10 cellular contexts compared by ENCODE assay signal in the genomic region with DNA sequence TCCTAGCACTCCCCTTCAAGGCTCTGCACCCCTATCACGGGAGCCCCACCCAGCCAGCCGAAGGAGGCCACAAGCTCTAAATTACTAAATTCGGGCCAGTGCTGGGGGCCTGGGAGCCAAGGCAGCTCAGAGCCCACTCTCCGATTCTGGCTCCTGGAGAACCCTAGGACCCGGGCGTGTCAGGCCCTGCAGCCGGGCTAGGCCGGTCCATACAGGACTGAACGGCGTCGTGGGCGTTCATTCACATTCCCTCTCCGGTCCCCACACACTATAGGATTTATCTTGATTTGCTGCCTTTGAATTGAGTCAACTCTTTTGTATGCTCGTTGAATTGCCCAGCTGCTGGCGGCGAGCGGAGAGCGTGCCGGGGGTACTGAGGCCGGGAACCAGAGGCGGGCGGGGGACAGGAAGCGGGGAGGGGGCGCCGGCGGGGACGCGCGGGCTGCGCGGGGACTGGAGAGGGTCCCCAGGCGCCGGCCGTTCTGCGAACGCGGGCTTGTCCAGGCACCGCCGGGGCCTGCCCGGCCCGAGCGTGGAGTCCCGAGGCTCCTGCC. TPM values are rescaled to one million over a fixed set of nuclear protein-coding genes. Genes with fewer than 3 reads are reported as not detected.
DNase-seq lines count a peak whose midpoint lies in the region; ATAC-seq and TF ChIP-seq lines count a peak whose summit lies in the region.
"Had no signal": no experiment of that assay in that cellular context is flagged by ENCODE, and none has a peak within 500 bp of the region (broad histone marks: within the 10 kb centered on the region; RNA-seq: fewer than 3 reads in every experiment).

No MANE protein-coding gene starts in this region.

- H3K36me3 ChIP-seq in iPS DF 6.9 (ENCODE audit: control insufficient read depth, insufficient read depth, low read length) = no peaks in the 10 kb centered on the region

- WGBS in iPS DF 6.9 (ENCODE audit: insufficient coverage, insufficient read length) = no CpG with 5 or more reads among the region's 43 CpGs

- H3K4me3 Mint-ChIP-seq in activated CD4-positive, alpha-beta T cell treated with anti-CD3 and anti-CD28 coated beads, Interleukin-2, amount 10 ng/mL, durations not matched to agents 24 days and 14 days = peak overlapping the region; percentile 36
- H3K4me3 Mint-ChIP-seq in stimulated activated memory B cell treated with anti-CD40 and anti-IgM and Interleukin-4, amounts not matched to agents 10 μg/mL and 1 μg/mL and 100 μg/mL, for 72 hours = peak overlapping the region; percentile 7

- H3K9me3 ChIP-seq in iPS DF 6.9 (ENCODE audit: control insufficient read depth, insufficient read depth, low read length) = no peaks in the 10 kb centered on the region

- ATAC-seq in SK-N-SH treated with all-trans-retinoic acid at 6 μM for 48 hours (0 out of 3 replicates have a peak, but pooled peaks have one; percentile 1), HG03378 (IDR thresholded peaks at IDR 0.05; ENCODE audit: unreplicated experiment) (no peak)
- no peak for ATAC-seq in stimulated activated memory B cell treated with anti-CD40 and anti-IgM and Interleukin-4, amounts not matched to agents 10 μg/mL and 1 μg/mL and 100 μg/mL, for 72 hours

- no peaks in the 10 kb centered on the region for H3K9me3 Mint-ChIP-seq in activated CD4-positive, alpha-beta T cell treated with anti-CD3 and anti-CD28 coated beads, Interleukin-2, amount 10 ng/mL, durations not matched to agents 24 days and 14 days
- H3K9me3 Mint-ChIP-seq in stimulated activated memory B cell treated with anti-CD40 and anti-IgM and Interleukin-4, amounts not matched to agents 10 μg/mL and 1 μg/mL and 100 μg/mL, for 72 hours = no peaks in the 10 kb centered on the region

- H3K27ac ChIP-seq in iPS DF 6.9 (ENCODE audit: low read length) = no peak overlapping the region
- H3K27ac ChIP-seq: C4-2B had no signal

- intact Hi-C loops in activated CD4-positive, alpha-beta T cell treated with anti-CD3 and anti-CD28 coated beads, Interleukin-2, amount 10 ng/mL, durations not matched to agents 24 days and 14 days (cut with micrococcal nuclease) = loop anchor here (10.0 kb wide), 1 partner anchor 424 kb away; no protein-coding TSS in a partner anchor

- peaks cover 4% of the 10 kb centered on the region for H3K4me1 Mint-ChIP-seq in activated CD4-positive, alpha-beta T cell treated with anti-CD3 and anti-CD28 coated beads, Interleukin-2, amount 10 ng/mL, durations not matched to agents 24 days and 14 days
- peaks cover 22% of the 10 kb centered on the region for H3K4me1 Mint-ChIP-seq in stimulated activated memory B cell treated with anti-CD40 and anti-IgM and Interleukin-4, amounts not matched to agents 10 μg/mL and 1 μg/mL and 100 μg/mL, for 72 hours

- H3K27me3 Mint-ChIP-seq in activated CD4-positive, alpha-beta T cell treated with anti-CD3 and anti-CD28 coated beads, Interleukin-2, amount 10 ng/mL, durations not matched to agents 24 days and 14 days = peaks cover 26% of the 10 kb centered on the region
- H3K27me3 Mint-ChIP-seq in stimulated activated memory B cell treated with anti-CD40 and anti-IgM and Interleukin-4, amounts not matched to agents 10 μg/mL and 1 μg/mL and 100 μg/mL, for 72 hours = peaks cover 59% of the 10 kb centered on the region

- peak overlapping the region; percentile 13; the same call in 1 of the 2 replicates for H3K4me3 ChIP-seq in iPS DF 6.9 (ENCODE audit: low read length)

- no peak for DNase-seq in activated CD4-positive, alpha-beta T cell treated with anti-CD3 and anti-CD28 coated beads, Interleukin-2, amount 10 ng/mL, durations not matched to agents 24 days and 14 days
- DNase-seq in activated CD4-positive, alpha-beta T cell treated with anti-CD3 and anti-CD28 coated beads for 48 hours = no peak
- no peak for DNase-seq in iPS DF 6.9 (ENCODE audit: low read depth, low spot score)
- DNase-seq in CD1c-positive myeloid dendritic cell (ENCODE audit: extremely low spot score) = no peak
- no peak for DNase-seq in EL
- DNase-seq: SIG-M5 had no signal

- H3K36me3 Mint-ChIP-seq in activated CD4-positive, alpha-beta T cell treated with anti-CD3 and anti-CD28 coated beads, Interleukin-2, amount 10 ng/mL, durations not matched to agents 24 days and 14 days (ENCODE audit: low read depth) = no peaks in the 10 kb centered on the region
- no peaks in the 10 kb centered on the region for H3K36me3 Mint-ChIP-seq in stimulated activated memory B cell treated with anti-CD40 and anti-IgM and Interleukin-4, amounts not matched to agents 10 μg/mL and 1 μg/mL and 100 μg/mL, for 72 hours

- H3K4me1 ChIP-seq in iPS DF 6.9 (ENCODE audit: control insufficient read depth, insufficient read depth, low read length) = peaks cover 7% of the 10 kb centered on the region

- H3K27me3 ChIP-seq in iPS DF 6.9 (ENCODE audit: control insufficient read depth, insufficient read depth, low read length) = peaks cover 42% of the 10 kb centered on the region

- H3K27ac Mint-ChIP-seq in activated CD4-positive, alpha-beta T cell treated with anti-CD3 and anti-CD28 coated beads, Interleukin-2, amount 10 ng/mL, durations not matched to agents 24 days and 14 days = no peak overlapping the region
- no peak overlapping the region for H3K27ac Mint-ChIP-seq in stimulated activated memory B cell treated with anti-CD40 and anti-IgM and Interleukin-4, amounts not matched to agents 10 μg/mL and 1 μg/mL and 100 μg/mL, for 72 hours

TF ChIP-seq in SK-N-SH treated with all-trans-retinoic acid at 6 μM for 48 hours, 23 proteins besides CTCF, POLR2A, EP300 and RAD21:
- TF ChIP-seq, protein P1, sequence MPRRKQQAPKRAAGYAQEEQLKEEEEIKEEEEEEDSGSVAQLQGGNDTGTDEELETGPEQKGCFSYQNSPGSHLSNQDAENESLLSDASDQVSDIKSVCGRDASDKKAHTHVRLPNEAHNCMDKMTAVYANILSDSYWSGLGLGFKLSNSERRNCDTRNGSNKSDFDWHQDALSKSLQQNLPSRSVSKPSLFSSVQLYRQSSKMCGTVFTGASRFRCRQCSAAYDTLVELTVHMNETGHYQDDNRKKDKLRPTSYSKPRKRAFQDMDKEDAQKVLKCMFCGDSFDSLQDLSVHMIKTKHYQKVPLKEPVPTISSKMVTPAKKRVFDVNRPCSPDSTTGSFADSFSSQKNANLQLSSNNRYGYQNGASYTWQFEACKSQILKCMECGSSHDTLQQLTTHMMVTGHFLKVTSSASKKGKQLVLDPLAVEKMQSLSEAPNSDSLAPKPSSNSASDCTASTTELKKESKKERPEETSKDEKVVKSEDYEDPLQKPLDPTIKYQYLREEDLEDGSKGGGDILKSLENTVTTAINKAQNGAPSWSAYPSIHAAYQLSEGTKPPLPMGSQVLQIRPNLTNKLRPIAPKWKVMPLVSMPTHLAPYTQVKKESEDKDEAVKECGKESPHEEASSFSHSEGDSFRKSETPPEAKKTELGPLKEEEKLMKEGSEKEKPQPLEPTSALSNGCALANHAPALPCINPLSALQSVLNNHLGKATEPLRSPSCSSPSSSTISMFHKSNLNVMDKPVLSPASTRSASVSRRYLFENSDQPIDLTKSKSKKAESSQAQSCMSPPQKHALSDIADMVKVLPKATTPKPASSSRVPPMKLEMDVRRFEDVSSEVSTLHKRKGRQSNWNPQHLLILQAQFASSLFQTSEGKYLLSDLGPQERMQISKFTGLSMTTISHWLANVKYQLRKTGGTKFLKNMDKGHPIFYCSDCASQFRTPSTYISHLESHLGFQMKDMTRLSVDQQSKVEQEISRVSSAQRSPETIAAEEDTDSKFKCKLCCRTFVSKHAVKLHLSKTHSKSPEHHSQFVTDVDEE (CRISPR knock-in tag; IDR thresholded peaks at IDR 0.05) = no peak
- TF ChIP-seq ZNF70 (CRISPR knock-in tag; IDR thresholded peaks at IDR 0.05) (no peak), ARNTL (CRISPR knock-in tag; IDR thresholded peaks at IDR 0.05; ENCODE audit: borderline replicate concordance, low read depth) (no peak), ZNF8 (CRISPR knock-in tag; IDR thresholded peaks at IDR 0.05) (no peak)

RNA-seq across cellular contexts. Expression of a gene that starts 1.1 kb away (rescaled TPM):
- not detected in 2 replicates for total RNA-seq in activated CD4-positive, alpha-beta T cell treated with anti-CD3 and anti-CD28 coated beads, Interleukin-2, amount 10 ng/mL, durations not matched to agents 24 days and 14 days
